Comparison of ENCODE assay signal across 1 cellular context in genomic region chr6:16433338-16433737, GRCh38.
TF ChIP-seq lines count a peak whose summit lies in the region.

No MANE protein-coding gene starts in this region.

TF ChIP-seq in IMR-90, 13 proteins besides CTCF, POLR2A, EP300 and RAD21:
- TF ChIP-seq ELK1 (IDR thresholded peaks at IDR 0.05; ENCODE audit: borderline replicate concordance, low read depth, low read length), result no peak
- TF ChIP-seq NFE2L2 (IDR thresholded peaks at IDR 0.05; ENCODE audit: low read depth, low read length), result no peak
- TF ChIP-seq USF2 (IDR thresholded peaks at IDR 0.05; ENCODE audit: low read depth, low read length), result no peak
- no peak for TF ChIP-seq CEBPB (IDR thresholded peaks at IDR 0.05; ENCODE audit: low read depth, low read length)
- TF ChIP-seq MXI1 (IDR thresholded peaks at IDR 0.05; ENCODE audit: borderline replicate concordance, low read depth, low read length), result no peak
- no peak for TF ChIP-seq BHLHE40 (IDR thresholded peaks at IDR 0.05; ENCODE audit: low read depth, low read length)
- TF ChIP-seq MAZ (IDR thresholded peaks at IDR 0.05; ENCODE audit: borderline replicate concordance, low read depth, low read length), result no peak
- no peak for TF ChIP-seq CHD1 (IDR thresholded peaks at IDR 0.05; ENCODE audit: low read depth, low read length)
- TF ChIP-seq RCOR1 (IDR thresholded peaks at IDR 0.05; ENCODE audit: insufficient replicate concordance, low read length), result no peak
- no peak for TF ChIP-seq MAFK (IDR thresholded peaks at IDR 0.05; ENCODE audit: low read depth, low read length)
- no peak for TF ChIP-seq SMC3 (IDR thresholded peaks at IDR 0.05; ENCODE audit: low read depth, low read length)
- no peak for TF ChIP-seq FOS (IDR thresholded peaks at IDR 0.05; ENCODE audit: low read depth, low read length)
- TF ChIP-seq RFX5 (IDR thresholded peaks at IDR 0.05; ENCODE audit: low read depth, low read length), result no peak
